7 cellular contexts compared by ENCODE assay signal in genomic region chr4:42398448-42399355, GRCh38.
A peak's percentile ranks its signal among the peaks of the same experiment; 100 is the strongest.
DNase-seq lines count a peak whose midpoint lies in the region; ATAC-seq and TF ChIP-seq lines count a peak whose summit lies in the region.

No MANE protein-coding gene starts in this region.

- no peaks in the 10 kb centered on the region for H3K36me3 ChIP-seq in iPS DF 6.9 (ENCODE audit: control insufficient read depth, insufficient read depth, low read length)

- peak overlapping the region; percentile 37 for H3K27ac Mint-ChIP-seq in stimulated activated naive B cell treated with anti-CD40 and anti-IgM and Interleukin-4, amounts not matched to agents 10 μg/mL and 1 μg/mL and 100 μg/mL, for 72 hours

- H3K4me1 ChIP-seq in iPS DF 6.9 (ENCODE audit: control insufficient read depth, insufficient read depth, low read length), result peaks cover 2% of the 10 kb centered on the region; the same call in 1 of the 2 replicates

- peaks cover 49 to 62% of the 10 kb centered on the region in 2 donors for H3K27me3 Mint-ChIP-seq in stimulated activated naive B cell treated with anti-CD40 and anti-IgM and Interleukin-4, amounts not matched to agents 10 μg/mL and 1 μg/mL and 100 μg/mL, for 72 hours

- H3K9me3 ChIP-seq in iPS DF 6.9 (ENCODE audit: control insufficient read depth, insufficient read depth, low read length), result no peaks in the 10 kb centered on the region

- no peaks in the 10 kb centered on the region for H3K9me3 Mint-ChIP-seq in stimulated activated naive B cell treated with anti-CD40 and anti-IgM and Interleukin-4, amounts not matched to agents 10 μg/mL and 1 μg/mL and 100 μg/mL, for 72 hours

- no peak for TF ChIP-seq CTCF in WI38 (IDR thresholded peaks at IDR 0.05; ENCODE audit: low read depth, low read length)

- H3K4me3 Mint-ChIP-seq in stimulated activated naive B cell treated with anti-CD40 and anti-IgM and Interleukin-4, amounts not matched to agents 10 μg/mL and 1 μg/mL and 100 μg/mL, for 72 hours, result peak overlapping the region; percentile 85 to 87

- H3K4me3 ChIP-seq in WI38 (ENCODE audit: low read depth, low read length), result peak overlapping the region; percentile 68
- H3K4me3 ChIP-seq in iPS DF 6.9 (ENCODE audit: low read length), result peak overlapping the region; percentile 34; the same call in 1 of the 2 replicates

- no CpG with 5 or more reads among the region's 53 CpGs for WGBS in iPS DF 6.9 (ENCODE audit: insufficient coverage, insufficient read length)

- H3K4me1 Mint-ChIP-seq in stimulated activated naive B cell treated with anti-CD40 and anti-IgM and Interleukin-4, amounts not matched to agents 10 μg/mL and 1 μg/mL and 100 μg/mL, for 72 hours, result peaks cover 22 to 32% of the 10 kb centered on the region in 2 donors

- H3K27ac ChIP-seq in iPS DF 6.9 (ENCODE audit: low read length), result no peak overlapping the region

- no peaks in the 10 kb centered on the region for H3K36me3 Mint-ChIP-seq in stimulated activated naive B cell treated with anti-CD40 and anti-IgM and Interleukin-4, amounts not matched to agents 10 μg/mL and 1 μg/mL and 100 μg/mL, for 72 hours

- H3K27me3 ChIP-seq in iPS DF 6.9 (ENCODE audit: control insufficient read depth, insufficient read depth, low read length), result peaks cover 34% of the 10 kb centered on the region

- no peak for DNase-seq in iPS DF 6.9 (ENCODE audit: low read depth, low spot score)
- no peak for DNase-seq in stimulated activated naive B cell treated with anti-CD40 and anti-IgM and Interleukin-4, amounts not matched to agents 10 μg/mL and 1 μg/mL and 100 μg/mL, for 72 hours

- ATAC-seq in GM21528 (IDR thresholded peaks at IDR 0.05; ENCODE audit: low FRiP score, unreplicated experiment), result peak; percentile 2
- no peak for ATAC-seq in stimulated activated naive B cell treated with anti-CD40 and anti-IgM and Interleukin-4, amounts not matched to agents 10 μg/mL and 1 μg/mL and 100 μg/mL, for 72 hours (replicated peaks)
- no peak for ATAC-seq in HG02678 (IDR thresholded peaks at IDR 0.05; ENCODE audit: unreplicated experiment)
- ATAC-seq in GM21515 (IDR thresholded peaks at IDR 0.05; ENCODE audit: unreplicated experiment), result no peak
- ATAC-seq in GM18519 (IDR thresholded peaks at IDR 0.05; ENCODE audit: low FRiP score, unreplicated experiment), result no peak
